In genomic region chr16:30185141-30185682, GRCh38 we compare ENCODE assay signal across 8 cellular contexts. TPM values are rescaled to one million over a fixed set of nuclear protein-coding genes. Genes with fewer than 3 reads are reported as not detected.
A peak's percentile ranks its signal among the peaks of the same experiment; 100 is the strongest.
DNase-seq lines count a peak whose midpoint lies in the region; ATAC-seq and TF ChIP-seq lines count a peak whose summit lies in the region.

No MANE protein-coding gene starts in this region.

- H3K27ac Mint-ChIP-seq in activated naive CD4-positive, alpha-beta T cell treated with anti-CD3 and anti-CD28 coated beads for 36 hours: peak overlapping the region; percentile 100

- H3K9me3 ChIP-seq in mononuclear cell (ENCODE audit: low read depth, low read length) (no peaks in the 10 kb centered on the region), upper lobe of right lung (no peaks in the 10 kb centered on the region)

- H3K4me3 ChIP-seq in mononuclear cell (ENCODE audit: low read length) (peak overlapping the region; percentile 94), upper lobe of right lung (peak overlapping the region; percentile 65)

- no peaks in the 10 kb centered on the region for H3K27me3 ChIP-seq in mononuclear cell (ENCODE audit: insufficient read depth, low read length)
- H3K27me3 ChIP-seq in upper lobe of right lung: no peaks in the 10 kb centered on the region

- H3K27me3 Mint-ChIP-seq in activated naive CD4-positive, alpha-beta T cell treated with anti-CD3 and anti-CD28 coated beads for 36 hours (ENCODE audit: low read depth): no peaks in the 10 kb centered on the region

- no peak for DNase-seq in activated naive CD4-positive, alpha-beta T cell treated with anti-CD3 and anti-CD28 coated beads for 36 hours
- DNase-seq in activated naive CD4-positive, alpha-beta T cell treated with Interleukin-2 at 50 U/mL for 16 hours: no peak
- DNase-seq in activated CD8-positive, alpha-beta memory T cell treated with anti-CD3 and anti-CD28 coated beads, Interleukin-2, amount 50 U/mL, for 4 hours: peak; percentile 29
- DNase-seq in upper lobe of right lung (peak; percentile 67), RKO (ENCODE audit: low spot score) (no peak)

- peaks cover 22% of the 10 kb centered on the region for H3K4me1 Mint-ChIP-seq in activated naive CD4-positive, alpha-beta T cell treated with anti-CD3 and anti-CD28 coated beads for 36 hours (ENCODE audit: low read depth)

- ATAC-seq in upper lobe of right lung: peak; percentile 1
- ATAC-seq in HG03280 (IDR thresholded peaks at IDR 0.05; ENCODE audit: unreplicated experiment): no peak
- ATAC-seq in HG03045 (IDR thresholded peaks at IDR 0.05; ENCODE audit: unreplicated experiment): no peak

- H3K4me3 Mint-ChIP-seq in activated naive CD4-positive, alpha-beta T cell treated with anti-CD3 and anti-CD28 coated beads for 36 hours: peak overlapping the region; percentile 100

- peaks cover 47% of the 10 kb centered on the region for H3K4me1 ChIP-seq in mononuclear cell (ENCODE audit: insufficient read depth, low read length)
- H3K4me1 ChIP-seq in upper lobe of right lung: peaks cover 10% of the 10 kb centered on the region

- H3K36me3 ChIP-seq in upper lobe of right lung: peaks cover 3% of the 10 kb centered on the region

- TF ChIP-seq CTCF in upper lobe of right lung (IDR thresholded peaks at IDR 0.05): no peak

- peaks cover 43% of the 10 kb centered on the region for H3K36me3 Mint-ChIP-seq in activated naive CD4-positive, alpha-beta T cell treated with anti-CD3 and anti-CD28 coated beads for 36 hours (ENCODE audit: low read depth)

- peak overlapping the region; percentile 44 for H3K27ac ChIP-seq in upper lobe of right lung

- CTCF ChIA-PET in activated naive CD4-positive, alpha-beta T cell treated with anti-CD3 and anti-CD28 coated beads for 36 hours (lab: Charles Lee): interaction anchor here (1.5 to 2.1 kb wide), 4 partner anchors 42 to 224 kb away, joined by 3 to 16 read pairs (median 9); partner anchors contain the start of gene TBX6

- H3K9me3 Mint-ChIP-seq in activated naive CD4-positive, alpha-beta T cell treated with anti-CD3 and anti-CD28 coated beads for 36 hours: no peaks in the 10 kb centered on the region

- intact Hi-C loops in activated naive CD4-positive, alpha-beta T cell treated with anti-CD3 and anti-CD28 coated beads for 36 hours (cut with micrococcal nuclease): no loop called here
- intact Hi-C loops in upper lobe of right lung (cut with DNase I): no loop called here

RNA-seq across cellular contexts. Expression of gene CORO1A, which starts 1.8 kb away (rescaled TPM):
- 100 to 1,000 TPM; 855 to 866 TPM for total RNA-seq in activated naive CD4-positive, alpha-beta T cell treated with anti-CD3 and anti-CD28 coated beads for 36 hours
- total RNA-seq in mononuclear cell: 361 TPM
- total RNA-seq in upper lobe of right lung: 70.0 TPM

RNA-seq across cellular contexts. Expression of gene BOLA2B, which starts 8.3 kb away (rescaled TPM):
- total RNA-seq in activated naive CD4-positive, alpha-beta T cell treated with anti-CD3 and anti-CD28 coated beads for 36 hours: 100 to 1,000 TPM; 160 to 173 TPM
- total RNA-seq in mononuclear cell: 35.4 TPM
- 59.3 TPM for total RNA-seq in upper lobe of right lung

RNA-seq across cellular contexts. Expression of gene SLX1A, which starts 8.5 kb away (rescaled TPM):
- 10 to 100 TPM; 35.4 to 42.5 TPM for total RNA-seq in activated naive CD4-positive, alpha-beta T cell treated with anti-CD3 and anti-CD28 coated beads for 36 hours
- total RNA-seq in mononuclear cell (22.5 TPM), upper lobe of right lung (49.4 TPM)

RNA-seq across cellular contexts. Expression of gene SULT1A3, which starts 13.8 kb away (rescaled TPM):
- total RNA-seq in activated naive CD4-positive, alpha-beta T cell treated with anti-CD3 and anti-CD28 coated beads for 36 hours: 1 to 10 TPM; 8.7 to 9.2 TPM
- total RNA-seq in mononuclear cell (3.8 TPM), upper lobe of right lung (10.6 TPM)

Comparison
In these comparisons a context has a peak if more than half of its experiments do, and no peak if none do; other contexts are left out.
1. DNase-seq: peak in activated CD8-positive, alpha-beta memory T cell treated with anti-CD3 and anti-CD28 coated beads, Interleukin-2, amount 50 U/mL, for 4 hours (single experiment) and upper lobe of right lung (single experiment); none in activated naive CD4-positive, alpha-beta T cell treated with anti-CD3 and anti-CD28 coated beads for 36 hours (single experiment), activated naive CD4-positive, alpha-beta T cell treated with Interleukin-2 at 50 U/mL for 16 hours (single experiment) and RKO (single experiment).